Comparison of ENCODE assay signal across 8 cellular contexts in the genomic region with DNA sequence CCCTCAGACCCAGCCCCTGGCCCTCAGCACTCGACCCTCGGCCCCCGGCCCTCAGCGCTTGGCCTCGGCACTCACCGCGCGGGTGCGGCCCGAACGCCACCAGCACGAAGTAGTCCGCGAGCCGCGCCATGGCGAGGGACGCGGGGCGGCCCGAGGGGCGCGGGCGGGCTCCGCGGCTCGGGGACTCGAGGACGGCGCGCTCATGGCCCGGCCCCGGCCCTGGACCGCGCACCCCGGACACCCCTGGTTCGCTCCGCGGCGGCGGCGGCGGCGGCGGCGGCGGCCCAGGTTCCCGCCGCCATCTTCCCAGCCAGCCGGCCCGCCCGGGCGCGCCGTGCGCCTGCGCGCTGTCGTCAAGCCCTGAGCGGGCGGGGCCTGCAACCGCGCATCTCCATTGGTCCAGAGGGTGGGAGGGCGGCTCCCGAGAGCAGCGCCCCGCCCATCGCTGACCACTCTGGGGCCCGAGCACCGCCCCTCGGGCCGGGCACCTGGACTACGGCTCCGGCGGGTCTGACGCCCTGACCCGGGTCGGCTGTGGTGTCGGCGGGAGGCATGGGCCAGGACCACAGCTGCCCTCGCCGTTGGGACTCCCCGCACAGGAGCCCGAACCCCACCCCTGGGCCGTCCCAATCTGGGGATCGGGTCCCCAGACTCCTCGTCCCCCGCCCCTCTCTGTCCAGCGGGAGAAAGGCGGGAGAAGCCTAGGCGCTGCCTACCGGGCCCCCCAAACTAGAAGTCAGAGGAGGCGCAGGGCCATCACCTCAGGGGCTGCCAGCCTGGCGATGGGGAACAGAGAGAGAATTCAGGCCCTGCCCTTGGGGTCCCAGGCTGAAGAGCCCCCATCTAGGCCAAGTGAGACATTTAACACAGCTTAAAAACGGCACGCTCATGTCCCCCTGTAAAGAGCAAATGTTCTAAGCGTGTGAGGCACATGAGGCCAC.
DNase-seq lines count a peak whose midpoint lies in the region; ATAC-seq and TF ChIP-seq lines count a peak whose summit lies in the region.

A gene with protein sequence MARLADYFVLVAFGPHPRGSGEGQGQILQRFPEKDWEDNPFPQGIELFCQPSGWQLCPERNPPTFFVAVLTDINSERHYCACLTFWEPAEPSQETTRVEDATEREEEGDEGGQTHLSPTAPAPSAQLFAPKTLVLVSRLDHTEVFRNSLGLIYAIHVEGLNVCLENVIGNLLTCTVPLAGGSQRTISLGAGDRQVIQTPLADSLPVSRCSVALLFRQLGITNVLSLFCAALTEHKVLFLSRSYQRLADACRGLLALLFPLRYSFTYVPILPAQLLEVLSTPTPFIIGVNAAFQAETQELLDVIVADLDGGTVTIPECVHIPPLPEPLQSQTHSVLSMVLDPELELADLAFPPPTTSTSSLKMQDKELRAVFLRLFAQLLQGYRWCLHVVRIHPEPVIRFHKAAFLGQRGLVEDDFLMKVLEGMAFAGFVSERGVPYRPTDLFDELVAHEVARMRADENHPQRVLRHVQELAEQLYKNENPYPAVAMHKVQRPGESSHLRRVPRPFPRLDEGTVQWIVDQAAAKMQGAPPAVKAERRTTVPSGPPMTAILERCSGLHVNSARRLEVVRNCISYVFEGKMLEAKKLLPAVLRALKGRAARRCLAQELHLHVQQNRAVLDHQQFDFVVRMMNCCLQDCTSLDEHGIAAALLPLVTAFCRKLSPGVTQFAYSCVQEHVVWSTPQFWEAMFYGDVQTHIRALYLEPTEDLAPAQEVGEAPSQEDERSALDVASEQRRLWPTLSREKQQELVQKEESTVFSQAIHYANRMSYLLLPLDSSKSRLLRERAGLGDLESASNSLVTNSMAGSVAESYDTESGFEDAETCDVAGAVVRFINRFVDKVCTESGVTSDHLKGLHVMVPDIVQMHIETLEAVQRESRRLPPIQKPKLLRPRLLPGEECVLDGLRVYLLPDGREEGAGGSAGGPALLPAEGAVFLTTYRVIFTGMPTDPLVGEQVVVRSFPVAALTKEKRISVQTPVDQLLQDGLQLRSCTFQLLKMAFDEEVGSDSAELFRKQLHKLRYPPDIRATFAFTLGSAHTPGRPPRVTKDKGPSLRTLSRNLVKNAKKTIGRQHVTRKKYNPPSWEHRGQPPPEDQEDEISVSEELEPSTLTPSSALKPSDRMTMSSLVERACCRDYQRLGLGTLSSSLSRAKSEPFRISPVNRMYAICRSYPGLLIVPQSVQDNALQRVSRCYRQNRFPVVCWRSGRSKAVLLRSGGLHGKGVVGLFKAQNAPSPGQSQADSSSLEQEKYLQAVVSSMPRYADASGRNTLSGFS (N-terminal part only) (minus strand): TSS at position 325 of the 941 bp plus-strand sequence. CDS start 195 bp downstream, at position 130.

- peak within 1 kb of the TSS; percentile 96 for H3K27ac ChIP-seq in KOPT-K1 (ENCODE audit: low read depth, low read length, poor library complexity, severe bottlenecking)

- peak within 1 kb of the TSS; percentile 7 to 51 (median 40) for H3K27ac Mint-ChIP-seq in nephron

- H3K4me1 Mint-ChIP-seq in nephron: peaks cover 39% of the 10 kb centered on the region

- DNase-seq in DMS153 treated with DMSO at 0.1 percent for 48 hours (lab: John Stamatoyannopoulos, UW; ENCODE audit: unreplicated experiment): peak; percentile 72
- DNase-seq in SHP77 treated with DMSO at 0.1 percent for 48 hours (lab: John Stamatoyannopoulos, UW): peak; percentile 58
- DNase-seq in activated gamma-delta T cell treated with Interleukin-2 at 50 U/mL for 16 hours: peak; percentile 86
- DNase-seq in fibroblast of the conjunctiva (ENCODE audit: low read depth): peak; percentile 75
- peak; percentile 84 for DNase-seq in stimulated activated naive CD4-positive, alpha-beta T cell treated with Interleukin-2 at 50 U/mL for 16 hours (lab: John Stamatoyannopoulos, UW)

- no peaks in the 10 kb centered on the region for H3K9me3 Mint-ChIP-seq in nephron

- no peaks in the 10 kb centered on the region for H3K36me3 Mint-ChIP-seq in nephron (ENCODE audit: low read depth)

- no peak for TF ChIP-seq CTCF in nephron (IDR thresholded peaks at IDR 0.05; ENCODE audit: unreplicated experiment in 3 of 3)

- H3K4me3 Mint-ChIP-seq in nephron: peak within 1 kb of the TSS; percentile 90 to 97 (median 92)

- no peaks in the 10 kb centered on the region for H3K36me3 ChIP-seq in KOPT-K1 (ENCODE audit: insufficient read depth, low read length)

- H3K27me3 Mint-ChIP-seq in nephron (ENCODE audit: low read depth): peaks cover 33% of the 10 kb centered on the region

- peak; percentile 55 for ATAC-seq in GM21723 (IDR thresholded peaks at IDR 0.05; ENCODE audit: unreplicated experiment)

- no peaks in the 10 kb centered on the region for H3K9me3 ChIP-seq in KOPT-K1 (ENCODE audit: insufficient read depth, low read length, poor library complexity, severe bottlenecking)

Comparison
In these comparisons a context has a peak if more than half of its experiments do, and no peak if none do; other contexts are left out.
1. Peak in every context shown above with its lines: DNase-seq, ATAC-seq and H3K27ac ChIP-seq.